In the genomic region with DNA sequence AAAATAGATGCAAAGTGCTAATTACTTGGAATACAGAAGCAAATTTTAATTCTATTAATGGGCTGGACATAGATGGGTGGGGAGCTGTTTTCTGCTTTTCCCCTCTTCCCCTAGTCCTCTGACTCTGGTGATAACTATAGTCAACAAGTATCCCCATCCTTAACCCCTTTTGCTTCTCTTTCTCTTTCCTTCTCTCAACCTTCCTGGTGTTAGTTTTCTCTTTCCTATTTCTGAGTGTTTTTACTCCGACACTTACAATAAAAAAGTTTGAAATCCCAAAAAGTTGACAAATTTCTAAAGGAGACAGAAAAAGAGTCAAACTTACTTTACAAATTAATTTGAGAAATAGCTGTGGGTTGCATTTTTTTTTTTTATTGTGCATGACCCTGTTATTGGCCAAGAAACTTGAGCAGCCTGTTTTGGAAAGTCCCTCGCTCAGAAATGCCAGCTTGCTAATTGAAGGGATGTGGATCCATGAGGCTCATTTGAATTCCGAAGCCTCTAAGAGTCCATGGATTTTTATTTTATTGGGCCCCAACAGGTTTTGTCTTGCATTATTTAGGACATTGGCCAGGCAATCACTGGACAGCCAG, we compare ENCODE assay signal across 8 cellular contexts. TPM values are rescaled to one million over a fixed set of nuclear protein-coding genes. Genes with fewer than 3 reads are reported as not detected.
DNase-seq lines count a peak whose midpoint lies in the region; ATAC-seq and TF ChIP-seq lines count a peak whose summit lies in the region.

No MANE protein-coding gene starts in this region.

- peaks cover 3% of the 10 kb centered on the region for H3K27me3 Mint-ChIP-seq in endothelial cell (ENCODE audit: unreplicated experiment)

- peaks cover 26% of the 10 kb centered on the region for H3K4me1 Mint-ChIP-seq in endothelial cell (ENCODE audit: unreplicated experiment)

- no peaks in the 10 kb centered on the region for H3K9me3 Mint-ChIP-seq in endothelial cell (ENCODE audit: unreplicated experiment)

- H3K27ac ChIP-seq in OCI-LY7 (ENCODE audit: low read depth, low read length, poor library complexity, severe bottlenecking) (peak overlapping the region; percentile 49), rectal smooth muscle tissue (ENCODE audit: low read depth, low read length) (peak overlapping the region; percentile 37)

- H3K4me1 ChIP-seq in OCI-LY7 (ENCODE audit: insufficient read depth, low read length, poor library complexity, severe bottlenecking) (peaks cover 70% of the 10 kb centered on the region), rectal smooth muscle tissue (ENCODE audit: control insufficient read depth, insufficient read depth, low read length) (peaks cover 4% of the 10 kb centered on the region)

- peak; percentile 53 for DNase-seq in EH (ENCODE audit: low read depth)
- DNase-seq in OCI-LY7 (ENCODE audit: low spot score): no peak
- no peak for DNase-seq in endothelial cell (ENCODE audit: low spot score)
- DNase-seq in DMS53 treated with DMSO at 0.1 percent for 48 hours (lab: John Stamatoyannopoulos, UW; ENCODE audit: unreplicated experiment): no peak

- no peaks in the 10 kb centered on the region for H3K36me3 ChIP-seq in OCI-LY7 (ENCODE audit: insufficient read depth, low read length)
- no peaks in the 10 kb centered on the region for H3K36me3 ChIP-seq in rectal smooth muscle tissue (ENCODE audit: control insufficient read depth, insufficient read depth, low read length)

- no peaks in the 10 kb centered on the region for H3K9me2 ChIP-seq in OCI-LY7 (ENCODE audit: insufficient read depth, low read length)

- H3K79me2 ChIP-seq in OCI-LY7 (ENCODE audit: insufficient read depth, low read depth, low read length): peaks cover 49% of the 10 kb centered on the region

- TF ChIP-seq CTCF in OCI-LY7 (conservative IDR thresholded peaks at IDR 0.05; ENCODE audit: low read length): no peak
- TF ChIP-seq CTCF in endothelial cell (IDR thresholded peaks at IDR 0.05; ENCODE audit: unreplicated experiment): no peak

- intact Hi-C loops in OCI-LY7 (cut with micrococcal nuclease; ENCODE audit: unreplicated experiment): loop anchor here (5.0 to 10.0 kb wide), 6 partner anchors 608 to 1898 kb away; partner anchors contain the start of genes ATAD1, GLUD1, KIF20B and PANK1

- CTCF ChIA-PET in OCI-LY7 (lab: Charles Lee; ENCODE audit: unreplicated experiment): no interaction called here

- POLR2A ChIA-PET in OCI-LY7 (lab: Charles Lee): interaction anchor here (0.6 to 6.7 kb wide), 14 partner anchors 7 to 1433 kb away, joined by 3 to 57 read pairs (median 4); no protein-coding TSS in a partner anchor

- BruUV-seq in OCI-LY7 (replicated peaks; lab: Mats Ljungman, UMichigan): no TSS peak

- peak overlapping the region; percentile 69 for H3K4me3 Mint-ChIP-seq in endothelial cell (ENCODE audit: unreplicated experiment)

- H2AFZ ChIP-seq in OCI-LY7 (ENCODE audit: low read length): peak overlapping the region; percentile 78; the same call in 1 of the 2 replicates

- H3K27me3 ChIP-seq in rectal smooth muscle tissue (ENCODE audit: control insufficient read depth, insufficient read depth, low read length): no peaks in the 10 kb centered on the region

- H3K4me3 ChIP-seq in OCI-LY7 (ENCODE audit: low read depth, low read length, poor library complexity, severe bottlenecking) (peak overlapping the region; percentile 84), rectal smooth muscle tissue (ENCODE audit: low read length) (peak overlapping the region; percentile 98)

- H3K9ac ChIP-seq in rectal smooth muscle tissue (ENCODE audit: low read length): no peak overlapping the region

- ATAC-seq in GM18505 (IDR thresholded peaks at IDR 0.05; ENCODE audit: unreplicated experiment) (no peak), GM19455 (IDR thresholded peaks at IDR 0.05; ENCODE audit: unreplicated experiment) (no peak), HG03571 (IDR thresholded peaks at IDR 0.05; ENCODE audit: unreplicated experiment) (no peak)

- no peaks in the 10 kb centered on the region for H4K20me1 ChIP-seq in OCI-LY7 (ENCODE audit: insufficient read depth, low read length)

- TF ChIP-seq POLR2A in GM18505 (IDR thresholded peaks at IDR 0.05; ENCODE audit: borderline replicate concordance, extremely low read depth, insufficient read depth, insufficient read length): no peak

- H3K9me3 ChIP-seq in OCI-LY7 (ENCODE audit: low read length): no peaks in the 10 kb centered on the region

- H3K4me2 ChIP-seq in OCI-LY7 (ENCODE audit: low read length): peak overlapping the region; percentile 85

- no peak overlapping the region for H3K27ac Mint-ChIP-seq in endothelial cell (ENCODE audit: unreplicated experiment)

- H3K36me3 Mint-ChIP-seq in endothelial cell (ENCODE audit: low read depth, unreplicated experiment): peaks cover 9% of the 10 kb centered on the region

RNA-seq across cellular contexts. Expression of gene FAS, which starts 2.4 kb away (rescaled TPM):
- 7.7 and 10.1 TPM in 2 replicates for total RNA-seq in OCI-LY7 (2014; rRNA removed; shearing (Covaris generic))
- total RNA-seq in OCI-LY7 (2022) (19.2 and 21.0 TPM in 2 replicates), endothelial cell (ENCODE audit: unreplicated experiment) (23.0 TPM)

RNA-seq across cellular contexts. Expression of gene ACTA2, which starts 40.5 kb away (rescaled TPM):
- 1.4 and 5.0 TPM in 2 replicates for total RNA-seq in OCI-LY7 (2014; rRNA removed; shearing (Covaris generic))
- 3.3 and 4.2 TPM in 2 replicates for total RNA-seq in OCI-LY7 (2022)
- 98.5 TPM for total RNA-seq in endothelial cell (ENCODE audit: unreplicated experiment)

Comparison
In these comparisons a context has a peak if more than half of its experiments do, and no peak if none do; other contexts are left out.
1. RNA of gene ACTA2, which starts 40.5 kb away (total RNA-seq): 98.5 TPM in endothelial cell (single experiment); 1.4 to 5.0 TPM in OCI-LY7; every median in the first group is over 10 times any median in the second.